ENCODE assay signal across 11 cellular contexts in the genomic region with DNA sequence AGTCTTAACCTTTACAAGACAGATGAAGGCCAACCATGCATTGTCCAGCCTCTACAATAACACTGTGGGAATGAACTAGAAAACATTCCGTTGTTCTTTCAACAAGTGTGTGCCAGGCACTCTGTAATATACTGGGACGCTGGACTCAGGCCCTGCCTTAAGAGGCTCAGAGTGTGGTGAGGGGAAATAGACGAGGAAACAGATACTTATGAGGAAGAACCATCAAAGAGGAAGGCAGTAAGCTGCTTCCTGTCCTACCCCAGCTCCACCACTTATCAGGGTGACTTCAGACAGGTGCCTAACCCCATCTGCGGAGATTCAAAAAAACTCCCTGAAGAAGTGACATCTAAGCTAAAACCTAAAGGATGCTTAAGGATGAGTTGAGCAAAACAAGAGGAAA. TPM values are rescaled to one million over a fixed set of nuclear protein-coding genes. Genes with fewer than 3 reads are reported as not detected.
DNase-seq lines count a peak whose midpoint lies in the region; ATAC-seq and TF ChIP-seq lines count a peak whose summit lies in the region.
"Had no signal": no experiment of that assay in that cellular context is flagged by ENCODE, and none has a peak within 500 bp of the region (broad histone marks: within the 10 kb centered on the region; RNA-seq: fewer than 3 reads in every experiment).

No MANE protein-coding gene starts in this region.

- H3K9me2 ChIP-seq in OCI-LY7 (ENCODE audit: insufficient read depth, low read length): no peaks in the 10 kb centered on the region

- H3K9ac ChIP-seq in smooth muscle cell (ENCODE audit: low read depth): no peak overlapping the region

- H3K9me3 ChIP-seq in OCI-LY7 (ENCODE audit: low read length) (no peaks in the 10 kb centered on the region), smooth muscle cell (replicated peaks; ENCODE audit: low read depth) (no peaks in the 10 kb centered on the region)

- H3K4me2 ChIP-seq in OCI-LY7 (ENCODE audit: low read length): peak overlapping the region; percentile 35; the same call in 1 of the 2 replicates
- no peak overlapping the region for H3K4me2 ChIP-seq in smooth muscle cell

- CTCF ChIA-PET in OCI-LY7 (lab: Charles Lee; ENCODE audit: unreplicated experiment): interaction anchor here (0.5 to 0.6 kb wide), 2 partner anchors 558 to 864 kb away, joined by 3 to 4 read pairs; partner anchors contain the start of gene NT5C2

- peaks cover 43% of the 10 kb centered on the region for H3K4me1 Mint-ChIP-seq in activated CD4-positive, alpha-beta T cell treated with anti-CD3 and anti-CD28 coated beads, Interleukin-2, amount 10 ng/mL, durations not matched to agents 24 days and 14 days
- H3K4me1 Mint-ChIP-seq in central memory CD8-positive, alpha-beta T cell: peaks cover 29% of the 10 kb centered on the region

- peak; percentile 76 for ATAC-seq in central memory CD8-positive, alpha-beta T cell (replicated peaks; ENCODE audit: extremely low read depth, poor library complexity, severe bottlenecking)
- ATAC-seq in HG02973 (IDR thresholded peaks at IDR 0.05; ENCODE audit: unreplicated experiment): no peak

- H3K27ac Mint-ChIP-seq in activated CD4-positive, alpha-beta T cell treated with anti-CD3 and anti-CD28 coated beads, Interleukin-2, amount 10 ng/mL, durations not matched to agents 24 days and 14 days: peak overlapping the region; percentile 68
- H3K27ac Mint-ChIP-seq in central memory CD8-positive, alpha-beta T cell (ENCODE audit: low read depth): peak overlapping the region; percentile 74

- H3K9me3 Mint-ChIP-seq in activated CD4-positive, alpha-beta T cell treated with anti-CD3 and anti-CD28 coated beads, Interleukin-2, amount 10 ng/mL, durations not matched to agents 24 days and 14 days: no peaks in the 10 kb centered on the region
- no peaks in the 10 kb centered on the region for H3K9me3 Mint-ChIP-seq in central memory CD8-positive, alpha-beta T cell

- H3F3A ChIP-seq in smooth muscle cell (ENCODE audit: low read depth): peaks cover 24% of the 10 kb centered on the region

- H3K36me3 ChIP-seq in OCI-LY7 (ENCODE audit: insufficient read depth, low read length): no peaks in the 10 kb centered on the region
- H3K36me3 ChIP-seq in smooth muscle cell (ENCODE audit: low read depth): no peaks in the 10 kb centered on the region

- H3K36me3 Mint-ChIP-seq in activated CD4-positive, alpha-beta T cell treated with anti-CD3 and anti-CD28 coated beads, Interleukin-2, amount 10 ng/mL, durations not matched to agents 24 days and 14 days (ENCODE audit: low read depth): no peaks in the 10 kb centered on the region
- H3K36me3 Mint-ChIP-seq in central memory CD8-positive, alpha-beta T cell (ENCODE audit: insufficient read depth): peaks cover 4% of the 10 kb centered on the region

- POLR2A ChIA-PET in OCI-LY7 (lab: Charles Lee): interaction anchor here (0.7 to 1.1 kb wide), 3 partner anchors 11 to 78 kb away, joined by 3 read pairs; no protein-coding TSS in a partner anchor

- TF ChIP-seq CTCF in OCI-LY7 (conservative IDR thresholded peaks at IDR 0.05; ENCODE audit: low read length) (no peak), smooth muscle cell (IDR thresholded peaks at IDR 0.05; ENCODE audit: borderline replicate concordance, insufficient read depth, poor library complexity, severe bottlenecking) (no peak)

- no peaks in the 10 kb centered on the region for H3K27me3 Mint-ChIP-seq in activated CD4-positive, alpha-beta T cell treated with anti-CD3 and anti-CD28 coated beads, Interleukin-2, amount 10 ng/mL, durations not matched to agents 24 days and 14 days
- H3K27me3 Mint-ChIP-seq in central memory CD8-positive, alpha-beta T cell: no peaks in the 10 kb centered on the region

- BruUV-seq in OCI-LY7 (replicated peaks; lab: Mats Ljungman, UMichigan): no TSS peak

- H3K79me2 ChIP-seq in OCI-LY7 (ENCODE audit: insufficient read depth, low read depth, low read length): no peaks in the 10 kb centered on the region
- H3K79me2 ChIP-seq in smooth muscle cell (ENCODE audit: low read depth): no peaks in the 10 kb centered on the region

- 88% methylated on average over 4 of the region's 4 CpGs for WGBS in smooth muscle cell (ENCODE audit: low lambda C conversion rate)

- no peaks in the 10 kb centered on the region for H4K20me1 ChIP-seq in OCI-LY7 (ENCODE audit: insufficient read depth, low read length)
- H4K20me1 ChIP-seq in smooth muscle cell (ENCODE audit: low read depth): no peaks in the 10 kb centered on the region

- H3K27me3 ChIP-seq in smooth muscle cell (ENCODE audit: low read depth): no peaks in the 10 kb centered on the region

- H3K4me1 ChIP-seq in OCI-LY7 (ENCODE audit: insufficient read depth, low read length, poor library complexity, severe bottlenecking) (peaks cover 31% of the 10 kb centered on the region), smooth muscle cell (ENCODE audit: low read depth) (peaks cover 36% of the 10 kb centered on the region)

- intact Hi-C loops in activated CD4-positive, alpha-beta T cell treated with anti-CD3 and anti-CD28 coated beads, Interleukin-2, amount 10 ng/mL, durations not matched to agents 24 days and 14 days (cut with micrococcal nuclease): no loop called here
- intact Hi-C loops in OCI-LY7 (cut with micrococcal nuclease; ENCODE audit: unreplicated experiment): no loop called here

- peak overlapping the region; percentile 11; the same call in 1 of the 2 replicates for H2AFZ ChIP-seq in OCI-LY7 (ENCODE audit: low read length)
- no peak overlapping the region for H2AFZ ChIP-seq in smooth muscle cell (ENCODE audit: low read depth)

- no peak overlapping the region for H3K27ac ChIP-seq in OCI-LY7 (ENCODE audit: low read depth, low read length, poor library complexity, severe bottlenecking)
- peak overlapping the region; percentile 98 for H3K27ac ChIP-seq in smooth muscle cell (ENCODE audit: low read depth)
- H3K27ac ChIP-seq: WERI-Rb-1 had no signal

- peak overlapping the region; percentile 3 for H3K4me3 Mint-ChIP-seq in activated CD4-positive, alpha-beta T cell treated with anti-CD3 and anti-CD28 coated beads, Interleukin-2, amount 10 ng/mL, durations not matched to agents 24 days and 14 days
- H3K4me3 Mint-ChIP-seq in central memory CD8-positive, alpha-beta T cell: peak overlapping the region; percentile 48

- peak; percentile 77 for DNase-seq in activated CD4-positive, alpha-beta T cell treated with anti-CD3 and anti-CD28 coated beads, Interleukin-2, amount 10 ng/mL, durations not matched to agents 24 days and 14 days
- DNase-seq in activated CD4-positive, alpha-beta T cell treated with anti-CD3 and anti-CD28 coated beads, Interleukin-2, amount 50 U/mL, for 1 hour: no peak
- DNase-seq in OCI-LY7 (ENCODE audit: low spot score) (peak; percentile 47), smooth muscle cell (lab: John Stamatoyannopoulos, UW; ENCODE audit: unreplicated experiment) (no peak), 8988T (no peak)
- no peak for DNase-seq in central memory CD8-positive, alpha-beta T cell (ENCODE audit: low spot score in 2 of 2)
- no peak for DNase-seq in effector CD8-positive, alpha-beta T cell (lab: John Stamatoyannopoulos, UW)
- DNase-seq: foreskin melanocyte, NCI-H774, WERI-Rb-1 had no signal

- H3K4me3 ChIP-seq in OCI-LY7 (ENCODE audit: low read depth, low read length, poor library complexity, severe bottlenecking) (no peak overlapping the region), smooth muscle cell (no peak overlapping the region)

RNA-seq across cellular contexts. Expression of gene TRIM8, which starts 8.9 kb away (rescaled TPM):
- total RNA-seq in activated CD4-positive, alpha-beta T cell treated with anti-CD3 and anti-CD28 coated beads, Interleukin-2, amount 10 ng/mL, durations not matched to agents 24 days and 14 days: 85.5 and 85.7 TPM in 2 replicates
- 54.2 and 67.3 TPM in 2 replicates for total RNA-seq in OCI-LY7 (2014; rRNA removed; shearing (Covaris generic))
- 73.1 and 92.1 TPM in 2 replicates for total RNA-seq in OCI-LY7 (2022)
- total RNA-seq in smooth muscle cell: 64.1 and 78.8 TPM in 2 replicates
- 77.8 and 78.0 TPM in 2 replicates for polyA plus RNA-seq in smooth muscle cell

Comparison
In these comparisons a context has a peak if more than half of its experiments do, and no peak if none do; other contexts are left out.
1. DNase-seq: peak in activated CD4-positive, alpha-beta T cell treated with anti-CD3 and anti-CD28 coated beads, Interleukin-2, amount 10 ng/mL, durations not matched to agents 24 days and 14 days (single experiment) and OCI-LY7 (single experiment); none in activated CD4-positive, alpha-beta T cell treated with anti-CD3 and anti-CD28 coated beads, Interleukin-2, amount 50 U/mL, for 1 hour (single experiment), central memory CD8-positive, alpha-beta T cell (0 of 2), smooth muscle cell (single experiment), 8988T (single experiment) and effector CD8-positive, alpha-beta T cell (single experiment).